ENCODE assay signal across 24 cellular contexts in the genomic region with DNA sequence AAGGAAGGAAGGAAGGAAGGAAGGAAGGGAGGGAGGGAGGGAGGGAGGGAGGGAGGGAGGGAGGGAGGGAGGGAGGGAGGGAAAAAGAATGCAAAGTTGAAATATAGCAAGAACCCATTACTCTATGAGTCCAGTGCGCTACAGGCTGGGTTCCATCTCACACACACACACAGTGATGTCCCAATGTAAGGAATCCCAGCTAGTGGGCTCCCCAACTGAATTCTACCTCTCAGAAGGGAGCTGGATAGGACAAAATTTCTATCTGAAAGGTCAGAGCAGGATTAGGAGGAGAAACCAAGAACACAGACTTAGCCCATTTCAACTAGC.
DNase-seq lines count a peak whose midpoint lies in the region; ATAC-seq, FAIRE-seq and TF ChIP-seq lines count a peak whose summit lies in the region.
"Had no signal": no experiment of that assay in that cellular context is flagged by ENCODE, and none has a peak within 500 bp of the region (broad histone marks: within the 10 kb centered on the region; RNA-seq: fewer than 3 reads in every experiment).

No MANE protein-coding gene starts in this region.

- H3K36me3 ChIP-seq in HepG2 (replicated peaks in 1 of 2; ENCODE audit: control insufficient read depth in 1 of 2, insufficient read depth in 2 of 2, low read length in 2 of 2) (no peaks in the 10 kb centered on the region), right lobe of liver (no peaks in the 10 kb centered on the region), Loucy (ENCODE audit: insufficient read depth, low read length) (no peaks in the 10 kb centered on the region)
- H3K36me3 ChIP-seq: BE2C; BLaER1 treated with 17β-estradiol and CSF1 and Interleukin-3, amounts not matched to agents 10 nM and 100 nM; HAP-1 had no signal

- H3K27ac ChIP-seq in HepG2 (ENCODE audit: extremely low read length, insufficient read depth, low read length), result no peak overlapping the region
- no peak overlapping the region for H3K27ac ChIP-seq in right lobe of liver
- H3K27ac ChIP-seq: 22Rv1; BLaER1 treated with 17β-estradiol and CSF1 and Interleukin-3, amounts not matched to agents 10 nM and 100 nM had no signal

- peaks cover 4% of the 10 kb centered on the region for H3K9me3 Mint-ChIP-seq in mesothelial cell of epicardium
- peaks cover 0 to 2% (median 0%) of the 10 kb centered on the region in 7 donors for H3K9me3 Mint-ChIP-seq in CD14-positive monocyte
- H3K9me3 Mint-ChIP-seq: CD4-positive, alpha-beta memory T cell; HFFc6 had no signal

- POLR2A ChIA-PET in HepG2 (lab: Yijun Ruan, JAX), result no interaction called here

- CTCF ChIA-PET in HepG2 (lab: Yijun Ruan, JAX; ENCODE audit: low intra/inter-chr PET ratio, low total read pairs), result no interaction called here

- H3K9me3 ChIP-seq in HepG2 (ENCODE audit: low read length) (no peaks in the 10 kb centered on the region), right lobe of liver (no peaks in the 10 kb centered on the region), Loucy (ENCODE audit: insufficient read depth, low read depth, low read length) (no peaks in the 10 kb centered on the region)
- H3K9me3 ChIP-seq: BE2C; BLaER1 treated with 17β-estradiol and CSF1 and Interleukin-3, amounts not matched to agents 10 nM and 100 nM; HAP-1 had no signal

- H3K27me3 Mint-ChIP-seq in mesothelial cell of epicardium (ENCODE audit: low read depth) (no peaks in the 10 kb centered on the region), CD14-positive monocyte (ENCODE audit: low read depth in 3 of 3) (no peaks in the 10 kb centered on the region)
- H3K27me3 Mint-ChIP-seq: CD4-positive, alpha-beta memory T cell had no signal

- TF ChIP-seq RAD21 in HepG2 (CRISPR knock-in tag; IDR thresholded peaks at IDR 0.05), result no peak

- H3K9ac ChIP-seq in HepG2 (ENCODE audit: insufficient read depth, low read depth, low read length), result no peak overlapping the region
- peak overlapping the region; percentile 46 for H3K9ac ChIP-seq in Loucy (ENCODE audit: low read depth, low read length, poor library complexity, severe bottlenecking)
- H3K9ac ChIP-seq: BLaER1 treated with 17β-estradiol and CSF1 and Interleukin-3, amounts not matched to agents 10 nM and 100 nM had no signal

- no peak for FAIRE-seq in HepG2 (lab: Jason Lieb, UNC)
- FAIRE-seq: A204.1, GM12891, GM18507, H54 had no signal

- H2AFZ ChIP-seq in HepG2 (ENCODE audit: low read length) (no peak overlapping the region), Loucy (ENCODE audit: low read length) (no peak overlapping the region)

- H3K4me1 Mint-ChIP-seq in mesothelial cell of epicardium, result peaks cover 76% of the 10 kb centered on the region
- peaks cover 23% of the 10 kb centered on the region for H3K4me1 Mint-ChIP-seq in CD14-positive monocyte
- H3K4me1 Mint-ChIP-seq: CD4-positive, alpha-beta memory T cell had no signal

- H3K27ac Mint-ChIP-seq in mesothelial cell of epicardium, result peak overlapping the region; percentile 58
- H3K27ac Mint-ChIP-seq in CD14-positive monocyte, result no peak overlapping the region
- H3K27ac Mint-ChIP-seq: CD4-positive, alpha-beta memory T cell; HFFc6 had no signal

- TF ChIP-seq EP300 in HepG2 (IDR thresholded peaks at IDR 0.05; ENCODE audit: low read depth in 2 of 2, low read length in 2 of 2), result no peak
- TF ChIP-seq EP300 in HepG2 (CRISPR knock-in tag; IDR thresholded peaks at IDR 0.05; ENCODE audit: borderline replicate concordance), result no peak

- H3K4me2 ChIP-seq in HepG2 (ENCODE audit: low read depth, low read length) (no peak overlapping the region), Loucy (ENCODE audit: low read depth, low read length, poor library complexity, severe bottlenecking) (peak overlapping the region; percentile 77)

- no peak for DNase-seq in HepG2 (ENCODE audit: low spot score)
- DNase-seq in right lobe of liver, result no peak
- no peak for DNase-seq in mesothelial cell of epicardium (ENCODE audit: low spot score in 2 of 2, unreplicated experiment in 2 of 2)
- DNase-seq in T1000 (lab: John Stamatoyannopoulos, UW), result no peak
- no peak for DNase-seq in CD14-positive monocyte (ENCODE audit: low spot score)
- DNase-seq: ACHN; AML-193; BE2C; Calu3; CD4-positive, alpha-beta memory T cell; COR-L47; DMS53; DMS79 treated with DMSO at 0.1 percent for 48 hours; GF-D8; GOT3; HFFc6 had no signal

- no TSS peak for BruUV-seq in HepG2 (replicated peaks; lab: Mats Ljungman, UMichigan)

- TF ChIP-seq POLR2A in HepG2 (IDR thresholded peaks at IDR 0.05; ENCODE audit: insufficient read depth in 1 of 2, low read depth in 2 of 2, low read length in 2 of 2) (no peak), right lobe of liver (IDR thresholded peaks at IDR 0.05) (no peak)

- in situ Hi-C loops in HepG2 (cut with HindIII; ENCODE audit: extremely low pct_ligation_motif_present, low pct_unique_long_range_greater_than_20kb), result no loop called here

- ATAC-seq in HepG2 (no peak), right lobe of liver (no peak)

- H3K27me3 ChIP-seq in HepG2 (ENCODE audit: control insufficient read depth in 1 of 2, insufficient read depth in 2 of 2, low read length in 2 of 2) (no peaks in the 10 kb centered on the region), right lobe of liver (no peaks in the 10 kb centered on the region), Loucy (ENCODE audit: insufficient read depth, low read length, poor library complexity, severe bottlenecking) (no peaks in the 10 kb centered on the region)
- H3K27me3 ChIP-seq: BE2C; BLaER1 treated with 17β-estradiol and CSF1 and Interleukin-3, amounts not matched to agents 10 nM and 100 nM had no signal

- no peak overlapping the region for H3K4me3 ChIP-seq in HepG2 (replicated peaks in 1 of 3; ENCODE audit: insufficient read depth in 1 of 3, low read depth in 2 of 3, low read length in 3 of 3)
- no peak overlapping the region for H3K4me3 ChIP-seq in right lobe of liver
- no peak overlapping the region for H3K4me3 ChIP-seq in Loucy (ENCODE audit: low read length, poor library complexity, severe bottlenecking)
- H3K4me3 ChIP-seq: BLaER1 treated with 17β-estradiol and CSF1 and Interleukin-3, amounts not matched to agents 10 nM and 100 nM; HAP-1 had no signal

- H3K4me1 ChIP-seq in HepG2 (ENCODE audit: insufficient read depth, low read length), result no peaks in the 10 kb centered on the region
- no peaks in the 10 kb centered on the region for H3K4me1 ChIP-seq in right lobe of liver
- peaks cover 73% of the 10 kb centered on the region for H3K4me1 ChIP-seq in Loucy (ENCODE audit: insufficient read depth, low read length, poor library complexity, severe bottlenecking)
- H3K4me1 ChIP-seq: BE2C, HAP-1 had no signal

- H3K4me3 Mint-ChIP-seq in mesothelial cell of epicardium (no peak overlapping the region), CD14-positive monocyte (no peak overlapping the region)
- H3K4me3 Mint-ChIP-seq: CD4-positive, alpha-beta memory T cell; HFFc6 had no signal

- no peaks in the 10 kb centered on the region for H3K9me2 ChIP-seq in Loucy (replicated peaks; ENCODE audit: low read depth, low read length)

- WGBS in HepG2 (ENCODE audit: low lambda C conversion rate), result 47% methylated on average over 1 of the region's 1 CpG
- 83% methylated on average over 1 of the region's 1 CpG for WGBS in right lobe of liver (ENCODE audit: insufficient coverage, low coverage, low lambda C conversion rate, missing lambda C conversion rate)

- H3F3A ChIP-seq in Loucy (ENCODE audit: low read depth), result peaks cover 34% of the 10 kb centered on the region

- H3K36me3 Mint-ChIP-seq in mesothelial cell of epicardium (no peaks in the 10 kb centered on the region), CD14-positive monocyte (no peaks in the 10 kb centered on the region)
- H3K36me3 Mint-ChIP-seq: CD4-positive, alpha-beta memory T cell had no signal

- H3K79me2 ChIP-seq in HepG2 (ENCODE audit: insufficient read depth, low read length), result no peaks in the 10 kb centered on the region
- no peaks in the 10 kb centered on the region for H3K79me2 ChIP-seq in Loucy (ENCODE audit: insufficient read depth, low read length)

- TF ChIP-seq CTCF in HepG2 (CRISPR knock-in tag; IDR thresholded peaks at IDR 0.05) (no peak), right lobe of liver (IDR thresholded peaks at IDR 0.05) (no peak), Loucy (conservative IDR thresholded peaks at IDR 0.05; ENCODE audit: low read length) (no peak), mesothelial cell of epicardium (IDR thresholded peaks at IDR 0.05; ENCODE audit: unreplicated experiment) (no peak), CD14-positive monocyte (IDR thresholded peaks at IDR 0.05) (no peak)

- H4K20me1 ChIP-seq in HepG2 (ENCODE audit: insufficient read depth, low read length) (no peaks in the 10 kb centered on the region), Loucy (ENCODE audit: insufficient read depth, low read length, poor library complexity, severe bottlenecking) (no peaks in the 10 kb centered on the region)
- H4K20me1 ChIP-seq: BLaER1 treated with 17β-estradiol and CSF1 and Interleukin-3, amounts not matched to agents 10 nM and 100 nM had no signal

- intact Hi-C loops in HepG2 (cut with micrococcal nuclease; ENCODE audit: unreplicated experiment), result no loop called here
- intact Hi-C loops in right lobe of liver (cut with DNase I), result no loop called here
- intact Hi-C loops in CD14-positive monocyte (cut with micrococcal nuclease), result no loop called here

TF ChIP-seq in HepG2, 621 proteins besides CTCF, POLR2A, EP300 and RAD21:
- TF ChIP-seq PCBP2 (optimal IDR thresholded peaks at IDR 0.05; ENCODE audit: low read depth, low read length, poor library complexity, severe bottlenecking), result peak; percentile 93
- peak; percentile 97 for TF ChIP-seq HNRNPK (IDR thresholded peaks at IDR 0.05; ENCODE audit: low read depth, low read length, poor library complexity, severe bottlenecking)
- TF ChIP-seq PCBP1 (IDR thresholded peaks at IDR 0.05; ENCODE audit: borderline replicate concordance, low read depth, low read length), result peak; percentile 88
- TF ChIP-seq ZNF709 (CRISPR knock-in tag; IDR thresholded peaks at IDR 0.05), result no peak
TF ChIP-seq in HepG2: peak in this region for 3.
